Comparison of ENCODE assay signal across 8 cellular contexts in the genomic region with DNA sequence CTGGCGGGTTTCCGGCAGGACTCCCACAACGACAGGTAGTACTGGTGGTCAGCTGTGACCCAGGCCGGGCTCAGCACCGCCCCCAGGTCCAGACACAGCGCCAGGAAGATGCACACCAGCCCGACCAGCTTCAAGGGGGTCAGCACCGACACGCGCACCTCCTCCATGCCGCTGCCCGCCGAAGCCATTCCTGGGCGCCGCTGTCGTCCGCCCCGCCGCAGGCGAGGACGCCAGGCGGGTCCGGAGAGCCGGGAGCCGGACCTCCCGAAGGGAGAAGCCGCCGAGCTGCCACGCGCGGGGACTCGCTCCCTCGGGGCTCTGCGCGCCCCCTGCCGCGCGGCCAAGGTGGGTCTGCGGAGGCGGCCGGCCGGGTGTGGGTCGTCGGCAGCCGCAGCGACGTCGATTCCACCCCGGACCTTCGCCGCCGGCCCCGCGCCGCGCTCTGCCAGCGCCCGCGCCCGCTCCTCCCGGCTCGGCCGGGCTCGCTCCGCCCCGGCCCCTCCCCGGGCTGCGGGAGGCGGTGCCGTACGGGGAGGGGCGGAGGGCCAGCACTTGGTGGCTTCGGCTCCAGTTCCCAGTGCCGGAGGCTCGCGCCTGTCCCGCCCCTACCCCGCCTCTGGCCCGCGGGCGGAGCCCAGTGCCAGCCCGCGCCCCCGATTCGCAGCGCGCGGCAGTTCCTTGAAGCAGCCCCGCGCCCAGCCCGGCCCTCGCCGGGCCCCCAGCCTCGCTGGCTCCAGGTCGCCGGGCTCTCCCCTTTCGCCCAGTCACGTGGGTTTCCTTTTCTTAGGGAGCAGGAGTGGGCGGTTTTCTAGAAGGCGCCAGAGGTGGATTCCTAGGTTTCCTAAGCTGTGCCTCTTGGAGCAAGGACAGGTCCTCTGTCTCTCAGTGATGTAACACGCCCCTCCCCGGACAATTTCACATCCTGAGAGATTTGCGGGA. TPM values are rescaled to one million over a fixed set of nuclear protein-coding genes. Genes with fewer than 3 reads are reported as not detected.
DNase-seq lines count a peak whose midpoint lies in the region; ATAC-seq and TF ChIP-seq lines count a peak whose summit lies in the region.

TSS of gene TMEM47 (minus strand) at position 444 of the 939 bp plus-strand sequence. CDS start at position 188, 256 bp downstream.

- no peaks in the 10 kb centered on the region for H3K27me3 ChIP-seq in left ventricle myocardium inferior (ENCODE audit: low read depth)
- no peaks in the 10 kb centered on the region for H3K27me3 ChIP-seq in prostate gland (replicated peaks; ENCODE audit: insufficient read depth)

- WGBS in prostate gland, result 3% methylated on average over 5 of the region's 103 CpGs

- CTCF ChIA-PET in GM10248 (lab: Yijun Ruan, JAX), result no interaction called here

- H3K4me1 ChIP-seq in left ventricle myocardium inferior, result peaks cover 12% of the 10 kb centered on the region
- no peaks in the 10 kb centered on the region for H3K4me1 ChIP-seq in prostate gland (replicated peaks)

- ATAC-seq in HG03571 (IDR thresholded peaks at IDR 0.05; ENCODE audit: unreplicated experiment) (no peak), HG03457 (IDR thresholded peaks at IDR 0.05; ENCODE audit: unreplicated experiment) (no peak)

- DNase-seq in GM10248 (ENCODE audit: extremely low spot score) (peak; percentile 5), NCI-H1417 (lab: John Stamatoyannopoulos, UW) (peak in 2 of 3 experiments; percentile 91 to 92), left ventricle myocardium inferior (peak; percentile 74), prostate gland (ENCODE audit: low spot score) (peak; percentile 65), DMS79 (lab: John Stamatoyannopoulos, UW) (no peak)

- no peaks in the 10 kb centered on the region for H3K9me3 ChIP-seq in left ventricle myocardium inferior (replicated peaks)
- no peaks in the 10 kb centered on the region for H3K9me3 ChIP-seq in prostate gland

- POLR2A ChIA-PET in GM10248 (lab: Yijun Ruan, JAX), result no interaction called here

- no peak for TF ChIP-seq POLR2A in prostate gland (IDR thresholded peaks at IDR 0.05)

- H3K4me3 ChIP-seq in left ventricle myocardium inferior, result peak within 1 kb of the TSS; percentile 78
- H3K4me3 ChIP-seq in prostate gland, result peak within 1 kb of the TSS; percentile 54 to 56

- H3K36me3 ChIP-seq in left ventricle myocardium inferior, result no peaks in the 10 kb centered on the region
- no peaks in the 10 kb centered on the region for H3K36me3 ChIP-seq in prostate gland

- H3K27ac ChIP-seq in angular gyrus (ENCODE audit: low read depth, low read length) (peak within 1 kb of the TSS; percentile 73), left ventricle myocardium inferior (replicated peaks) (peak within 1 kb of the TSS; percentile 89), prostate gland (peak within 1 kb of the TSS; percentile 72)

- TF ChIP-seq CTCF in GM10248 (IDR thresholded peaks at IDR 0.05; ENCODE audit: control extremely low read depth, extremely low read depth, low read depth, missing control alignments), result no peak
- TF ChIP-seq CTCF in left ventricle myocardium inferior (IDR thresholded peaks at IDR 0.05; ENCODE audit: borderline replicate concordance), result no peak
- no peak for TF ChIP-seq CTCF in prostate gland (IDR thresholded peaks at IDR 0.05)

- intact Hi-C loops in left ventricle myocardium inferior (cut with micrococcal nuclease) (no loop called here), prostate gland (cut with DNase I) (no loop called here)

RNA-seq across cellular contexts. Expression of gene TMEM47, which starts in this region (rescaled TPM):
- total RNA-seq in left ventricle myocardium inferior (36.6 TPM), prostate gland (10 to 100 TPM; 28.5 to 35.7 TPM)
